In the genomic region with DNA sequence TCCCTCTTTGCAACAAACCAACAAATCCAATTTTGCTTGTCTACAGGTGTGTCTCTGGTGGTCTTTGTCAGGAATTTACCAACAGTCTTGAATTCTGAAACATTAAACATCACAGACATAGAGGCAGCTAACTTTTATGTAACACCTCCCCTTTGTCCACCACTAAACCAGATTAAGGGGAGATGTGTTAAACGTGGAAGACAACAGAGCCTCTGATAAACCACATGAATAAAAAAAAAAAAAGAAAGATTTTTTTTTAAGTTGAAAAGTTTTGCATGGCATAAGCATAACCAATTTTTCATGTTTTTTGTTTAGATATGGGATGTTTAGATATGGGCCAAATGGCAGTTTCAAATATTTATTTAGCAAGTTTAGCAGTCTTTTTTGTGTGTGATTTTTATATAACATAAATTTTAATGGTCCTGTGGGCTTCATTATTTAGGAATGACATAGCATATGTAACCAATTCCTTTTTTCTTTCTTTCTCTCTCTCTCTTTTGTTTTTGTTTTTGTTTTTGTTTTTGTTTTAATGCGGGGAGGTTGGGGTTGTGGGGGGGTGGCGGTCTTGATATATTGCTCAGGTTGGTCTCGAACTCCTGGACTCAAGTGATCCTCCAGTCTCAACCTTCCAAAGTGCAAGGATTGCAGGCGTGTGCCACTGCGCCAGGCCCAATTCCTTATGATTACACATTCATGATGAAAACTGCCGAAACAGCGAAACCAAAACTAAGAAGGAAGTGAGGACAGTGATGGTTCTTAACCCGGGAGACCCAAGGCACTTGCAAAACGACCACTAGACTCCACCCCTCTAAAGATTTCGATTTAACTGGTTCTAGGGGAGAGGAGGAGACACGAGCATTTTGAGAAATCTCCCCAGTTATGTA, we compare ENCODE assay signal across 1 cellular context.
A peak's percentile ranks its signal among the peaks of the same experiment; 100 is the strongest.
TF ChIP-seq lines count a peak whose summit lies in the region.

No MANE protein-coding gene starts in this region.

TF ChIP-seq in K562, 482 proteins besides CTCF, POLR2A, EP300 and RAD21 (continued from another document and continues in another):
- TF ChIP-seq BDP1 (IDR thresholded peaks at IDR 0.05; ENCODE audit: insufficient read depth, insufficient read length) (no peak), GTF2A2 (tag; IDR thresholded peaks at IDR 0.05) (no peak), DPF2 (IDR thresholded peaks at IDR 0.05) (peak; percentile 56), PHF8 (IDR thresholded peaks at IDR 0.05; ENCODE audit: borderline replicate concordance, low read length) (peak; percentile 40; the same call in 1 of the 2 replicates), ZNF140 (CRISPR knock-in tag; IDR thresholded peaks at IDR 0.05) (no peak), ASH1L (IDR thresholded peaks at IDR 0.05; ENCODE audit: borderline replicate concordance, low read depth, partially characterized antibody) (peak; percentile 12), POLR3G (IDR thresholded peaks at IDR 0.05; ENCODE audit: extremely low read depth, insufficient read length, insufficient replicate concordance) (no peak), MED1 (CRISPR knock-in tag; IDR thresholded peaks at IDR 0.05; ENCODE audit: borderline replicate concordance) (no peak), ZNF699 (CRISPR knock-in tag; IDR thresholded peaks at IDR 0.05; ENCODE audit: insufficient replicate concordance) (no peak), PHB2 (IDR thresholded peaks at IDR 0.05; ENCODE audit: low read depth) (peak; percentile 40; the same call in 1 of the 2 replicates), NR2C1 (IDR thresholded peaks at IDR 0.05) (0 out of 2 replicates have a peak, but pooled peaks have one; percentile 5), NR2C1 (tag; IDR thresholded peaks at IDR 0.05) (no peak), ZNF23 (CRISPR knock-in tag; IDR thresholded peaks at IDR 0.05) (no peak), SMARCE1 (IDR thresholded peaks at IDR 0.05) (peak; percentile 62; the same call in 1 of the 2 replicates), TEAD2 (tag; IDR thresholded peaks at IDR 0.05) (no peak), ELF2 (CRISPR knock-in tag; IDR thresholded peaks at IDR 0.05) (no peak), NELFE (IDR thresholded peaks at IDR 0.05; ENCODE audit: insufficient read depth, insufficient read length) (no peak), ZNF584 (CRISPR knock-in tag; IDR thresholded peaks at IDR 0.05; ENCODE audit: low read depth) (no peak), RHOXF2B (CRISPR knock-in tag; conservative IDR thresholded peaks at IDR 0.05) (no peak), PRPF4 (IDR thresholded peaks at IDR 0.05; ENCODE audit: insufficient read depth, low read depth, low read length, poor library complexity, severe bottlenecking) (no peak), MAFG (tag; conservative IDR thresholded peaks at IDR 0.05) (peak; percentile 75), CREM (IDR thresholded peaks at IDR 0.05; ENCODE audit: low read depth) (no peak), MCM7 (IDR thresholded peaks at IDR 0.05) (no peak), ETV5 (CRISPR knock-in tag; IDR thresholded peaks at IDR 0.05; ENCODE audit: low read depth) (no peak; the same call in 1 of the 2 replicates), DACH1 (IDR thresholded peaks at IDR 0.05; ENCODE audit: partially characterized antibody) (no peak), ZNF77 (CRISPR knock-in tag; IDR thresholded peaks at IDR 0.05) (no peak), FUS (optimal IDR thresholded peaks at IDR 0.05; ENCODE audit: low read depth, low read length) (no peak), FOXA3 (CRISPR knock-in tag; conservative IDR thresholded peaks at IDR 0.05 in 1 of 2, IDR thresholded peaks at IDR 0.05 in 1 of 2) (no peak), MCM5 (IDR thresholded peaks at IDR 0.05; ENCODE audit: low read depth) (no peak), POLR2AphosphoS5 (IDR thresholded peaks at IDR 0.05; ENCODE audit: control insufficient read depth, insufficient read depth, low read depth, low read length) (no peak), ZNF239 (CRISPR knock-in tag; IDR thresholded peaks at IDR 0.05) (no peak), FOXJ3 (CRISPR knock-in tag; IDR thresholded peaks at IDR 0.05) (no peak), KAT7 (CRISPR knock-in tag; IDR thresholded peaks at IDR 0.05; ENCODE audit: borderline replicate concordance) (0 out of 2 replicates have a peak, but pooled peaks have one; percentile 27), WHSC1 (IDR thresholded peaks at IDR 0.05; ENCODE audit: low read length) (no peak), NFXL1 (CRISPR knock-in tag; IDR thresholded peaks at IDR 0.05) (no peak), DDX20 (tag; IDR thresholded peaks at IDR 0.05; ENCODE audit: low read depth) (0 out of 2 replicates have a peak, but pooled peaks have one; percentile 29), HNRNPUL1 (IDR thresholded peaks at IDR 0.05; ENCODE audit: low read length) (no peak), NEUROD1 (IDR thresholded peaks at IDR 0.05; ENCODE audit: borderline replicate concordance, low read depth, low read length, partially characterized antibody) (peak; percentile 24), KDM2B (CRISPR knock-in tag; IDR thresholded peaks at IDR 0.05) (no peak), PHB (CRISPR knock-in tag; IDR thresholded peaks at IDR 0.05) (no peak), ZNF165 (CRISPR knock-in tag; IDR thresholded peaks at IDR 0.05; ENCODE audit: borderline replicate concordance) (no peak), TRIM28 (IDR thresholded peaks at IDR 0.05) (no peak; the same call in 1 of the 2 replicates), KLF1 (tag; IDR thresholded peaks at IDR 0.05) (no peak), CBX2 (IDR thresholded peaks at IDR 0.05; ENCODE audit: insufficient read depth, low read length, poor library complexity, severe bottlenecking) (no peak), MEF2D (tag; conservative IDR thresholded peaks at IDR 0.05; ENCODE audit: low read depth) (no peak), XRCC4 (IDR thresholded peaks at IDR 0.05; ENCODE audit: extremely low read depth, insufficient read depth, insufficient read length) (no peak), TAL1 (IDR thresholded peaks at IDR 0.05) (peak; percentile 22; the same call in 1 of the 2 replicates), TBP (optimal IDR thresholded peaks at IDR 0.05; ENCODE audit: low read depth, low read length) (peak; percentile 68), RBM25 (IDR thresholded peaks at IDR 0.05; ENCODE audit: low read depth, low read length, severe bottlenecking) (no peak)
- TF ChIP-seq, protein P1, sequence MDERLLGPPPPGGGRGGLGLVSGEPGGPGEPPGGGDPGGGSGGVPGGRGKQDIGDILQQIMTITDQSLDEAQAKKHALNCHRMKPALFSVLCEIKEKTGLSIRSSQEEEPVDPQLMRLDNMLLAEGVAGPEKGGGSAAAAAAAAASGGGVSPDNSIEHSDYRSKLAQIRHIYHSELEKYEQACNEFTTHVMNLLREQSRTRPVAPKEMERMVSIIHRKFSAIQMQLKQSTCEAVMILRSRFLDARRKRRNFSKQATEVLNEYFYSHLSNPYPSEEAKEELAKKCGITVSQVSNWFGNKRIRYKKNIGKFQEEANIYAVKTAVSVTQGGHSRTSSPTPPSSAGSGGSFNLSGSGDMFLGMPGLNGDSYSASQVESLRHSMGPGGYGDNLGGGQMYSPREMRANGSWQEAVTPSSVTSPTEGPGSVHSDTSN (CRISPR knock-in tag; IDR thresholded peaks at IDR 0.05; ENCODE audit: low read depth), result no peak
- TF ChIP-seq, protein P1 (tag; conservative IDR thresholded peaks at IDR 0.05; ENCODE audit: low read depth), result peak; percentile 56; the same call in 1 of the 2 replicates
- TF ChIP-seq, protein P2, sequence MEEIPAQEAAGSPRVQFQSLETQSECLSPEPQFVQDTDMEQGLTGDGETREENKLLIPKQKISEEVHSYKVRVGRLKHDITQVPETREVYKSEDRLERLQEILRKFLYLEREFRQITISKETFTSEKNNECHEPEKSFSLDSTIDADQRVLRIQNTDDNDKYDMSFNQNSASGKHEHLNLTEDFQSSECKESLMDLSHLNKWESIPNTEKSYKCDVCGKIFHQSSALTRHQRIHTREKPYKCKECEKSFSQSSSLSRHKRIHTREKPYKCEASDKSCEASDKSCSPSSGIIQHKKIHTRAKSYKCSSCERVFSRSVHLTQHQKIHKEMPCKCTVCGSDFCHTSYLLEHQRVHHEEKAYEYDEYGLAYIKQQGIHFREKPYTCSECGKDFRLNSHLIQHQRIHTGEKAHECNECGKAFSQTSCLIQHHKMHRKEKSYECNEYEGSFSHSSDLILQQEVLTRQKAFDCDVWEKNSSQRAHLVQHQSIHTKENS (CRISPR knock-in tag; IDR thresholded peaks at IDR 0.05), result no peak
- TF ChIP-seq, protein P3, sequence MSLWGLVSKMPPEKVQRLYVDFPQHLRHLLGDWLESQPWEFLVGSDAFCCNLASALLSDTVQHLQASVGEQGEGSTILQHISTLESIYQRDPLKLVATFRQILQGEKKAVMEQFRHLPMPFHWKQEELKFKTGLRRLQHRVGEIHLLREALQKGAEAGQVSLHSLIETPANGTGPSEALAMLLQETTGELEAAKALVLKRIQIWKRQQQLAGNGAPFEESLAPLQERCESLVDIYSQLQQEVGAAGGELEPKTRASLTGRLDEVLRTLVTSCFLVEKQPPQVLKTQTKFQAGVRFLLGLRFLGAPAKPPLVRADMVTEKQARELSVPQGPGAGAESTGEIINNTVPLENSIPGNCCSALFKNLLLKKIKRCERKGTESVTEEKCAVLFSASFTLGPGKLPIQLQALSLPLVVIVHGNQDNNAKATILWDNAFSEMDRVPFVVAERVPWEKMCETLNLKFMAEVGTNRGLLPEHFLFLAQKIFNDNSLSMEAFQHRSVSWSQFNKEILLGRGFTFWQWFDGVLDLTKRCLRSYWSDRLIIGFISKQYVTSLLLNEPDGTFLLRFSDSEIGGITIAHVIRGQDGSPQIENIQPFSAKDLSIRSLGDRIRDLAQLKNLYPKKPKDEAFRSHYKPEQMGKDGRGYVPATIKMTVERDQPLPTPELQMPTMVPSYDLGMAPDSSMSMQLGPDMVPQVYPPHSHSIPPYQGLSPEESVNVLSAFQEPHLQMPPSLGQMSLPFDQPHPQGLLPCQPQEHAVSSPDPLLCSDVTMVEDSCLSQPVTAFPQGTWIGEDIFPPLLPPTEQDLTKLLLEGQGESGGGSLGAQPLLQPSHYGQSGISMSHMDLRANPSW (CRISPR knock-in tag; IDR thresholded peaks at IDR 0.05), result no peak
- TF ChIP-seq, protein P4, sequence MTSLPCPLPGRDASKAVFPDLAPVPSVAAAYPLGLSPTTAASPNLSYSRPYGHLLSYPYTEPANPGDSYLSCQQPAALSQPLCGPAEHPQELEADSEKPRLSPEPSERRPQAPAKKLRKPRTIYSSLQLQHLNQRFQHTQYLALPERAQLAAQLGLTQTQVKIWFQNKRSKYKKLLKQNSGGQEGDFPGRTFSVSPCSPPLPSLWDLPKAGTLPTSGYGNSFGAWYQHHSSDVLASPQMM (CRISPR knock-in tag; IDR thresholded peaks at IDR 0.05), result no peak
- TF ChIP-seq, protein P5, sequence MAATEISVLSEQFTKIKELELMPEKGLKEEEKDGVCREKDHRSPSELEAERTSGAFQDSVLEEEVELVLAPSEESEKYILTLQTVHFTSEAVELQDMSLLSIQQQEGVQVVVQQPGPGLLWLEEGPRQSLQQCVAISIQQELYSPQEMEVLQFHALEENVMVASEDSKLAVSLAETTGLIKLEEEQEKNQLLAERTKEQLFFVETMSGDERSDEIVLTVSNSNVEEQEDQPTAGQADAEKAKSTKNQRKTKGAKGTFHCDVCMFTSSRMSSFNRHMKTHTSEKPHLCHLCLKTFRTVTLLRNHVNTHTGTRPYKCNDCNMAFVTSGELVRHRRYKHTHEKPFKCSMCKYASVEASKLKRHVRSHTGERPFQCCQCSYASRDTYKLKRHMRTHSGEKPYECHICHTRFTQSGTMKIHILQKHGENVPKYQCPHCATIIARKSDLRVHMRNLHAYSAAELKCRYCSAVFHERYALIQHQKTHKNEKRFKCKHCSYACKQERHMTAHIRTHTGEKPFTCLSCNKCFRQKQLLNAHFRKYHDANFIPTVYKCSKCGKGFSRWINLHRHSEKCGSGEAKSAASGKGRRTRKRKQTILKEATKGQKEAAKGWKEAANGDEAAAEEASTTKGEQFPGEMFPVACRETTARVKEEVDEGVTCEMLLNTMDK (IDR thresholded peaks at IDR 0.05; ENCODE audit: borderline replicate concordance, insufficient read depth, low read depth, low read length, poor library complexity, severe bottlenecking), result no peak
- TF ChIP-seq, protein P6, sequence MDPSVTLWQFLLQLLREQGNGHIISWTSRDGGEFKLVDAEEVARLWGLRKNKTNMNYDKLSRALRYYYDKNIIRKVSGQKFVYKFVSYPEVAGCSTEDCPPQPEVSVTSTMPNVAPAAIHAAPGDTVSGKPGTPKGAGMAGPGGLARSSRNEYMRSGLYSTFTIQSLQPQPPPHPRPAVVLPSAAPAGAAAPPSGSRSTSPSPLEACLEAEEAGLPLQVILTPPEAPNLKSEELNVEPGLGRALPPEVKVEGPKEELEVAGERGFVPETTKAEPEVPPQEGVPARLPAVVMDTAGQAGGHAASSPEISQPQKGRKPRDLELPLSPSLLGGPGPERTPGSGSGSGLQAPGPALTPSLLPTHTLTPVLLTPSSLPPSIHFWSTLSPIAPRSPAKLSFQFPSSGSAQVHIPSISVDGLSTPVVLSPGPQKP (CRISPR knock-in tag; IDR thresholded peaks at IDR 0.05), result no peak
- TF ChIP-seq, protein P7, sequence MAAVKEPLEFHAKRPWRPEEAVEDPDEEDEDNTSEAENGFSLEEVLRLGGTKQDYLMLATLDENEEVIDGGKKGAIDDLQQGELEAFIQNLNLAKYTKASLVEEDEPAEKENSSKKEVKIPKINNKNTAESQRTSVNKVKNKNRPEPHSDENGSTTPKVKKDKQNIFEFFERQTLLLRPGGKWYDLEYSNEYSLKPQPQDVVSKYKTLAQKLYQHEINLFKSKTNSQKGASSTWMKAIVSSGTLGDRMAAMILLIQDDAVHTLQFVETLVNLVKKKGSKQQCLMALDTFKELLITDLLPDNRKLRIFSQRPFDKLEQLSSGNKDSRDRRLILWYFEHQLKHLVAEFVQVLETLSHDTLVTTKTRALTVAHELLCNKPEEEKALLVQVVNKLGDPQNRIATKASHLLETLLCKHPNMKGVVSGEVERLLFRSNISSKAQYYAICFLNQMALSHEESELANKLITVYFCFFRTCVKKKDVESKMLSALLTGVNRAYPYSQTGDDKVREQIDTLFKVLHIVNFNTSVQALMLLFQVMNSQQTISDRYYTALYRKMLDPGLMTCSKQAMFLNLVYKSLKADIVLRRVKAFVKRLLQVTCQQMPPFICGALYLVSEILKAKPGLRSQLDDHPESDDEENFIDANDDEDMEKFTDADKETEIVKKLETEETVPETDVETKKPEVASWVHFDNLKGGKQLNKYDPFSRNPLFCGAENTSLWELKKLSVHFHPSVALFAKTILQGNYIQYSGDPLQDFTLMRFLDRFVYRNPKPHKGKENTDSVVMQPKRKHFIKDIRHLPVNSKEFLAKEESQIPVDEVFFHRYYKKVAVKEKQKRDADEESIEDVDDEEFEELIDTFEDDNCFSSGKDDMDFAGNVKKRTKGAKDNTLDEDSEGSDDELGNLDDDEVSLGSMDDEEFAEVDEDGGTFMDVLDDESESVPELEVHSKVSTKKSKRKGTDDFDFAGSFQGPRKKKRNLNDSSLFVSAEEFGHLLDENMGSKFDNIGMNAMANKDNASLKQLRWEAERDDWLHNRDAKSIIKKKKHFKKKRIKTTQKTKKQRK (IDR thresholded peaks at IDR 0.05; ENCODE audit: borderline replicate concordance, low read depth, low read length), result no peak
